ENCODE assay signal across 26 cellular contexts in the genomic region with DNA sequence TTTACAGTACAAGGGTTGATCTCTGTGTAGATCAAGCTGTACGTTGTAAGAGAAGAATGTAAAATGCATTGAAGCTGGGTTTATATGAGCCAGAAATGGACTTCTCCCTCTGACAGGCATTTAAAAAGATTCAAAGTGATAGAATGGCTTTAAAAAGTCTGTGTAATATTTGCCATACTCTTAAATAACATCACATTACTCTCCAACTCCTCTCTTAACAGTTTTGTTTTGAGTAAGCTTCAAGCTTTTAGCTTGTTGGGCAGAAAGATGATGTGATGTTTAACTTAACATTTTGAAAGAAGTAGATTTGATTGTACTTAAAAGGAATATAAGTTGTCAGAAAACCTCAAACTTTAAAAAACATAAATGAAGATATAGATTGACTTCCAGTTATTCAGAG.
DNase-seq lines count a peak whose midpoint lies in the region; ATAC-seq, FAIRE-seq and TF ChIP-seq lines count a peak whose summit lies in the region.
"Had no signal": no experiment of that assay in that cellular context is flagged by ENCODE, and none has a peak within 500 bp of the region (broad histone marks: within the 10 kb centered on the region; RNA-seq: fewer than 3 reads in every experiment).

No MANE protein-coding gene starts in this region.

- CTCF ChIA-PET in activated CD8-positive, alpha-beta memory T cell treated with anti-CD3 and anti-CD28 coated beads, Interleukin-2, amount 10 ng/mL, durations not matched to agents 7 days and 5 days (lab: Charles Lee) = no interaction called here
- CTCF ChIA-PET in HepG2 (lab: Yijun Ruan, JAX; ENCODE audit: low intra/inter-chr PET ratio, low total read pairs) = no interaction called here

- H3K79me2 ChIP-seq in HepG2 (ENCODE audit: insufficient read depth, low read length) = peaks cover 1% of the 10 kb centered on the region

- DNase-seq in activated CD8-positive, alpha-beta memory T cell treated with anti-CD3 and anti-CD28 coated beads, Interleukin-2, amount 10 ng/mL, durations not matched to agents 7 days and 5 days = no peak
- no peak for DNase-seq in activated CD8-positive, alpha-beta memory T cell treated with anti-CD3 and anti-CD28 coated beads for 24 hours
- DNase-seq in HepG2 (ENCODE audit: low spot score) (no peak), right lobe of liver (no peak), SIG-M5 (lab: John Stamatoyannopoulos, UW) (no peak), left ventricle myocardium inferior (no peak)
- DNase-seq in stimulated activated naive B cell treated with anti-CD40 and anti-IgM and Interleukin-4, amounts not matched to agents 10 μg/mL and 1 μg/mL and 100 μg/mL, for 72 hours = no peak
- DNase-seq: Caco-2; CD8-positive, alpha-beta T cell; DMS79; EL; GF-D8; HCEC 1CT; IMR-90; KG1; MG63; NCI-H1105 treated with DMSO at 0.1 percent for 48 hours; NCI-H146; NCI-H1930; NCI-H446; NCI-H524 treated with DMSO at 0.1 percent for 48 hours; NCI-H774 had no signal

- no peak for TF ChIP-seq RAD21 in HepG2 (CRISPR knock-in tag; IDR thresholded peaks at IDR 0.05)

- FAIRE-seq in HepG2 (lab: Jason Lieb, UNC) (no peak), TTC549 (lab: Jason Lieb, UNC) (peak; percentile 19)
- FAIRE-seq: GM12891, H1, RCC 7860 had no signal

- no peak overlapping the region for H3K4me3 Mint-ChIP-seq in activated CD8-positive, alpha-beta memory T cell treated with anti-CD3 and anti-CD28 coated beads, Interleukin-2, amount 10 ng/mL, durations not matched to agents 7 days and 5 days
- no peak overlapping the region for H3K4me3 Mint-ChIP-seq in stimulated activated naive B cell treated with anti-CD40 and anti-IgM and Interleukin-4, amounts not matched to agents 10 μg/mL and 1 μg/mL and 100 μg/mL, for 72 hours
- H3K4me3 Mint-ChIP-seq: CD8-positive, alpha-beta T cell had no signal

- no peak overlapping the region for H3K27ac Mint-ChIP-seq in activated CD8-positive, alpha-beta memory T cell treated with anti-CD3 and anti-CD28 coated beads, Interleukin-2, amount 10 ng/mL, durations not matched to agents 7 days and 5 days
- H3K27ac Mint-ChIP-seq in stimulated activated naive B cell treated with anti-CD40 and anti-IgM and Interleukin-4, amounts not matched to agents 10 μg/mL and 1 μg/mL and 100 μg/mL, for 72 hours = peak overlapping the region; percentile 37
- H3K27ac Mint-ChIP-seq: CD8-positive, alpha-beta T cell had no signal

- H3K36me3 ChIP-seq in HepG2 (replicated peaks in 1 of 2; ENCODE audit: control insufficient read depth in 1 of 2, insufficient read depth in 2 of 2, low read length in 2 of 2) = peaks cover 22 to 76% of the 10 kb centered on the region in 2 experiments
- H3K36me3 ChIP-seq in right lobe of liver = peaks cover 0 to 17% (median 5%) of the 10 kb centered on the region in 4 donors
- H3K36me3 ChIP-seq in left ventricle myocardium inferior = peaks cover 8% of the 10 kb centered on the region

- TF ChIP-seq CTCF in HepG2 (CRISPR knock-in tag; IDR thresholded peaks at IDR 0.05) (no peak), right lobe of liver (IDR thresholded peaks at IDR 0.05) (no peak), left ventricle myocardium inferior (IDR thresholded peaks at IDR 0.05; ENCODE audit: borderline replicate concordance) (no peak)

- H2AFZ ChIP-seq in HepG2 (ENCODE audit: low read length) = no peak overlapping the region

- H3K9me3 Mint-ChIP-seq in activated CD8-positive, alpha-beta memory T cell treated with anti-CD3 and anti-CD28 coated beads, Interleukin-2, amount 10 ng/mL, durations not matched to agents 7 days and 5 days (ENCODE audit: low read depth) = no peaks in the 10 kb centered on the region
- no peaks in the 10 kb centered on the region for H3K9me3 Mint-ChIP-seq in stimulated activated naive B cell treated with anti-CD40 and anti-IgM and Interleukin-4, amounts not matched to agents 10 μg/mL and 1 μg/mL and 100 μg/mL, for 72 hours
- H3K9me3 Mint-ChIP-seq: CD8-positive, alpha-beta T cell had no signal

- in situ Hi-C loops in HepG2 (cut with HindIII; ENCODE audit: extremely low pct_ligation_motif_present, low pct_unique_long_range_greater_than_20kb) = no loop called here

- no peak for TF ChIP-seq EP300 in HepG2 (IDR thresholded peaks at IDR 0.05; ENCODE audit: low read depth in 2 of 2, low read length in 2 of 2)
- TF ChIP-seq EP300 in HepG2 (CRISPR knock-in tag; IDR thresholded peaks at IDR 0.05; ENCODE audit: borderline replicate concordance) = no peak

- TF ChIP-seq POLR2A in HepG2 (IDR thresholded peaks at IDR 0.05; ENCODE audit: insufficient read depth in 1 of 2, low read depth in 2 of 2, low read length in 2 of 2) (no peak), right lobe of liver (IDR thresholded peaks at IDR 0.05) (no peak)

- ATAC-seq in activated CD8-positive, alpha-beta memory T cell treated with anti-CD3 and anti-CD28 coated beads, Interleukin-2, amount 10 ng/mL, durations not matched to agents 7 days and 5 days = peak; percentile 65
- no peak for ATAC-seq in HepG2
- no peak for ATAC-seq in right lobe of liver
- ATAC-seq in stimulated activated naive B cell treated with anti-CD40 and anti-IgM and Interleukin-4, amounts not matched to agents 10 μg/mL and 1 μg/mL and 100 μg/mL, for 72 hours (replicated peaks) = no peak
- ATAC-seq: CD8-positive, alpha-beta T cell had no signal

- intact Hi-C loops in HepG2 (cut with micrococcal nuclease; ENCODE audit: unreplicated experiment) (no loop called here), right lobe of liver (cut with DNase I) (no loop called here), left ventricle myocardium inferior (cut with micrococcal nuclease) (no loop called here)

- H3K9ac ChIP-seq in HepG2 (ENCODE audit: insufficient read depth, low read depth, low read length) = no peak overlapping the region

- BruUV-seq in HepG2 (replicated peaks; lab: Mats Ljungman, UMichigan) = no TSS peak

- H3K36me3 Mint-ChIP-seq in activated CD8-positive, alpha-beta memory T cell treated with anti-CD3 and anti-CD28 coated beads, Interleukin-2, amount 10 ng/mL, durations not matched to agents 7 days and 5 days = peaks cover 44% of the 10 kb centered on the region
- peaks cover 19 to 45% of the 10 kb centered on the region in 2 donors for H3K36me3 Mint-ChIP-seq in stimulated activated naive B cell treated with anti-CD40 and anti-IgM and Interleukin-4, amounts not matched to agents 10 μg/mL and 1 μg/mL and 100 μg/mL, for 72 hours

- no peaks in the 10 kb centered on the region for H3K27me3 ChIP-seq in HepG2 (ENCODE audit: control insufficient read depth in 1 of 2, insufficient read depth in 2 of 2, low read length in 2 of 2)
- no peaks in the 10 kb centered on the region for H3K27me3 ChIP-seq in right lobe of liver
- no peaks in the 10 kb centered on the region for H3K27me3 ChIP-seq in left ventricle myocardium inferior (ENCODE audit: low read depth)
- H3K27me3 ChIP-seq: MG63 had no signal

- peaks cover 43% of the 10 kb centered on the region for H3K4me1 Mint-ChIP-seq in activated CD8-positive, alpha-beta memory T cell treated with anti-CD3 and anti-CD28 coated beads, Interleukin-2, amount 10 ng/mL, durations not matched to agents 7 days and 5 days
- peaks cover 5 to 11% of the 10 kb centered on the region in 2 donors for H3K4me1 Mint-ChIP-seq in stimulated activated naive B cell treated with anti-CD40 and anti-IgM and Interleukin-4, amounts not matched to agents 10 μg/mL and 1 μg/mL and 100 μg/mL, for 72 hours

- peaks cover 34% of the 10 kb centered on the region for H3K4me1 ChIP-seq in HepG2 (ENCODE audit: insufficient read depth, low read length)
- H3K4me1 ChIP-seq in right lobe of liver = peaks cover 0 to 14% (median 6%) of the 10 kb centered on the region in 4 donors
- H3K4me1 ChIP-seq in left ventricle myocardium inferior = no peaks in the 10 kb centered on the region

- POLR2A ChIA-PET in HepG2 (lab: Yijun Ruan, JAX) = no interaction called here

- no peak overlapping the region for H3K4me2 ChIP-seq in HepG2 (ENCODE audit: low read depth, low read length)

- H3K4me3 ChIP-seq in HepG2 (replicated peaks in 1 of 3; ENCODE audit: insufficient read depth in 1 of 3, low read depth in 2 of 3, low read length in 3 of 3) = no peak overlapping the region
- H3K4me3 ChIP-seq in right lobe of liver = no peak overlapping the region
- H3K4me3 ChIP-seq in left ventricle myocardium inferior = no peak overlapping the region
- H3K4me3 ChIP-seq: MG63 had no signal

- H3K9me3 ChIP-seq in HepG2 (ENCODE audit: low read length) (no peaks in the 10 kb centered on the region), right lobe of liver (no peaks in the 10 kb centered on the region), left ventricle myocardium inferior (replicated peaks) (no peaks in the 10 kb centered on the region)
- H3K9me3 ChIP-seq: Caco-2, MG63 had no signal

- H4K20me1 ChIP-seq in HepG2 (ENCODE audit: insufficient read depth, low read length) = peaks cover 53% of the 10 kb centered on the region

- H3K27me3 Mint-ChIP-seq in activated CD8-positive, alpha-beta memory T cell treated with anti-CD3 and anti-CD28 coated beads, Interleukin-2, amount 10 ng/mL, durations not matched to agents 7 days and 5 days = no peaks in the 10 kb centered on the region
- no peaks in the 10 kb centered on the region for H3K27me3 Mint-ChIP-seq in stimulated activated naive B cell treated with anti-CD40 and anti-IgM and Interleukin-4, amounts not matched to agents 10 μg/mL and 1 μg/mL and 100 μg/mL, for 72 hours

- no peak overlapping the region for H3K27ac ChIP-seq in HepG2 (ENCODE audit: extremely low read length, insufficient read depth, low read length)
- no peak overlapping the region for H3K27ac ChIP-seq in right lobe of liver
- H3K27ac ChIP-seq in left ventricle myocardium inferior (replicated peaks) = no peak overlapping the region

- 91% methylated on average over 1 of the region's 1 CpG for WGBS in HepG2 (ENCODE audit: low lambda C conversion rate)
- 91% methylated on average over 1 of the region's 1 CpG for WGBS in right lobe of liver (ENCODE audit: insufficient coverage, low coverage, low lambda C conversion rate, missing lambda C conversion rate)

TF ChIP-seq in HepG2, 621 proteins besides CTCF, POLR2A, EP300 and RAD21:
- TF ChIP-seq PTBP1 (IDR thresholded peaks at IDR 0.05; ENCODE audit: low read depth, low read length, poor library complexity, severe bottlenecking) (no peak), AGO2 (optimal IDR thresholded peaks at IDR 0.05; ENCODE audit: low read depth, low read length) (peak; percentile 88), SOX13 (IDR thresholded peaks at IDR 0.05) (no peak), SOX13 (CRISPR knock-in tag; conservative IDR thresholded peaks at IDR 0.05 in 1 of 2, IDR thresholded peaks at IDR 0.05 in 1 of 2) (0 out of 4 replicates have a peak, but pooled peaks of 1 of the 2 experiments have one; percentile 62)
